17 cellular contexts compared by ENCODE assay signal in the genomic region with DNA sequence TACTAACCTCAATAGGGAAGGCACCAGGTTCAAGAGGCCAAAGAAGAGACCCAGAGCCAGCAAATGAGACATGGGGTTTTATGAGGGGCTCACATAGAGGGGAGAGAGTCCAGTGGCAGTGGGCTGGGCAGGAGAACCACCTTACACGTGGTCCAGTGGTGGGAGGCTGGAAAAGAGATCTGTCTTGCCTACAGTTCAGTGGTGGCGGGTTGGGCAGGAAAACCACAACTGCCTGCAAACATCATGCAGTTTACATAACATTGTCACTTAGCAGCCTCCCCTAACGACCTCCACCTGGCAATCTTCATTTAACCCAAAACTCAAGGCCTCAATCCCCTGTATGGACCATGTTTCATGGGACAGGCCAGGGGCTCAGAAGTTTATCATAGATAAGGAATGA. TPM values are rescaled to one million over a fixed set of nuclear protein-coding genes. Genes with fewer than 3 reads are reported as not detected.
DNase-seq lines count a peak whose midpoint lies in the region; ATAC-seq lines count a peak whose summit lies in the region.
"Had no signal": no experiment of that assay in that cellular context is flagged by ENCODE, and none has a peak within 500 bp of the region (broad histone marks: within the 10 kb centered on the region; RNA-seq: fewer than 3 reads in every experiment).

No MANE protein-coding gene starts in this region.

- no peaks in the 10 kb centered on the region for H3K27me3 ChIP-seq in CD4-positive, alpha-beta memory T cell (ENCODE audit: insufficient read depth, low read length)
- H3K27me3 ChIP-seq: ascending aorta, BE2C, neutrophil, right lobe of liver had no signal

- H3K4me1 Mint-ChIP-seq in CD4-positive, alpha-beta memory T cell = peaks cover 51 to 90% (median 58%) of the 10 kb centered on the region in 4 donors
- peaks cover 42 to 56% of the 10 kb centered on the region in 2 donors for H3K4me1 Mint-ChIP-seq in effector memory CD8-positive, alpha-beta T cell (ENCODE audit: low read depth in 2 of 2)

- H3K4me3 Mint-ChIP-seq in CD4-positive, alpha-beta memory T cell = peak overlapping the region in 7 of 8 donors; percentile 4 to 43 (median 15)
- H3K4me3 Mint-ChIP-seq in effector memory CD8-positive, alpha-beta T cell = peak overlapping the region; percentile 44 to 59
- H3K4me3 Mint-ChIP-seq: stimulated activated naive B cell treated with anti-CD40 and anti-IgM and Interleukin-4, amounts not matched to agents 10 μg/mL and 1 μg/mL and 100 μg/mL, for 72 hours had no signal

- no peaks in the 10 kb centered on the region for H3K36me3 Mint-ChIP-seq in CD4-positive, alpha-beta memory T cell
- H3K36me3 Mint-ChIP-seq in effector memory CD8-positive, alpha-beta T cell (ENCODE audit: insufficient read depth) = peaks cover 7% of the 10 kb centered on the region
- H3K36me3 Mint-ChIP-seq: stimulated activated naive B cell treated with anti-CD40 and anti-IgM and Interleukin-4, amounts not matched to agents 10 μg/mL and 1 μg/mL and 100 μg/mL, for 72 hours had no signal

- CTCF ChIA-PET in CD4-positive, alpha-beta memory T cell (lab: Charles Lee; ENCODE audit: partially characterized antibody) = interaction anchor here (0.6 to 2.5 kb wide), 3 partner anchors 25 to 532 kb away, joined by 3 to 14 read pairs (median 4); no protein-coding TSS in a partner anchor

- no peaks in the 10 kb centered on the region for H3K9me3 ChIP-seq in CD4-positive, alpha-beta memory T cell (ENCODE audit: control insufficient read depth in 1 of 2, low read length in 2 of 2)
- H3K9me3 ChIP-seq: ascending aorta, BE2C, right lobe of liver had no signal

- H3K36me3 ChIP-seq in CD4-positive, alpha-beta memory T cell (ENCODE audit: insufficient read depth, low read length) = no peaks in the 10 kb centered on the region
- H3K36me3 ChIP-seq: ascending aorta, BE2C, neutrophil, right lobe of liver had no signal

- peak; percentile 48 to 67 (median 62) for DNase-seq in CD4-positive, alpha-beta memory T cell
- DNase-seq in KG1 (lab: John Stamatoyannopoulos, UW) (peak; percentile 31), T-helper 9 cell (peak; percentile 26), NCI-H2171 treated with DMSO at 0.1 percent for 48 hours (lab: John Stamatoyannopoulos, UW) (no peak), NCI-H2171 (lab: John Stamatoyannopoulos, UW) (no peak)
- DNase-seq in effector memory CD8-positive, alpha-beta T cell = peak; percentile 26 to 45 (median 41)
- DNase-seq: activated CD8-positive, alpha-beta memory T cell treated with anti-CD3 and anti-CD28 coated beads for 24 hours; BE2C; dermis blood vessel endothelial cell; NCI-H1092 treated with DMSO at 0.1 percent for 48 hours; NCI-H446; right lobe of liver; stimulated activated naive B cell treated with anti-CD40 and anti-IgM and Interleukin-4, amounts not matched to agents 10 μg/mL and 1 μg/mL and 100 μg/mL, for 72 hours had no signal

- H3K4me3 ChIP-seq in CD4-positive, alpha-beta memory T cell (ENCODE audit: low read length in 2 of 2) = no peak overlapping the region
- H3K4me3 ChIP-seq: ascending aorta, right lobe of liver had no signal

- intact Hi-C loops in CD4-positive, alpha-beta memory T cell (cut with micrococcal nuclease) = no loop called here

- peaks cover 0 to 2% of the 10 kb centered on the region in 2 donors for H3K27me3 Mint-ChIP-seq in CD4-positive, alpha-beta memory T cell
- peaks cover 0 to 8% of the 10 kb centered on the region in 2 donors for H3K27me3 Mint-ChIP-seq in effector memory CD8-positive, alpha-beta T cell

- no peak overlapping the region for H3K27ac ChIP-seq in CD4-positive, alpha-beta memory T cell (ENCODE audit: low read depth, low read length)
- H3K27ac ChIP-seq: ascending aorta, neutrophil, right lobe of liver had no signal

- peak; percentile 45 for ATAC-seq in effector memory CD8-positive, alpha-beta T cell (replicated peaks)
- ATAC-seq in HG02852 (IDR thresholded peaks at IDR 0.05; ENCODE audit: unreplicated experiment) (no peak), GM18870 (IDR thresholded peaks at IDR 0.05; ENCODE audit: unreplicated experiment) (no peak)
- ATAC-seq: stimulated activated naive B cell treated with anti-CD40 and anti-IgM and Interleukin-4, amounts not matched to agents 10 μg/mL and 1 μg/mL and 100 μg/mL, for 72 hours had no signal

- peaks cover 61% of the 10 kb centered on the region for H3K4me1 ChIP-seq in CD4-positive, alpha-beta memory T cell (ENCODE audit: insufficient read depth, low read length)
- H3K4me1 ChIP-seq: ascending aorta, right lobe of liver had no signal

- peak overlapping the region; percentile 38 to 89 (median 84) for H3K27ac Mint-ChIP-seq in CD4-positive, alpha-beta memory T cell
- H3K27ac Mint-ChIP-seq in effector memory CD8-positive, alpha-beta T cell = peak overlapping the region; percentile 55 to 62
- H3K27ac Mint-ChIP-seq: stimulated activated naive B cell treated with anti-CD40 and anti-IgM and Interleukin-4, amounts not matched to agents 10 μg/mL and 1 μg/mL and 100 μg/mL, for 72 hours had no signal

- H3K9me3 Mint-ChIP-seq in CD4-positive, alpha-beta memory T cell = no peaks in the 10 kb centered on the region
- no peaks in the 10 kb centered on the region for H3K9me3 Mint-ChIP-seq in effector memory CD8-positive, alpha-beta T cell

- POLR2A ChIA-PET in CD4-positive, alpha-beta memory T cell (lab: Charles Lee; ENCODE audit: partially characterized antibody) = interaction anchor here (2.2 kb wide), 1 partner anchor 19 kb away, joined by 6 read pairs; no protein-coding TSS in a partner anchor

RNA-seq across cellular contexts. Expression of a gene that starts 29.1 kb away (rescaled TPM):
- total RNA-seq in CD4-positive, alpha-beta memory T cell = 10 to 100 TPM; 12.1 to 12.6 TPM
- 1 to 10 TPM in 1 of 2 donors, not detected in 1; 1.2 TPM for polyA plus RNA-seq in CD4-positive, alpha-beta memory T cell
- total RNA-seq: ascending aorta had no signal

RNA-seq across cellular contexts. Expression of a gene that starts 52.0 kb away (rescaled TPM):
- 10 to 100 TPM; 20.4 to 21.0 TPM for total RNA-seq in CD4-positive, alpha-beta memory T cell
- polyA plus RNA-seq in CD4-positive, alpha-beta memory T cell = 10 to 100 TPM; 20.1 to 28.6 TPM

RNA-seq across cellular contexts. Expression of a gene that starts 55.4 kb away (rescaled TPM):
- total RNA-seq in CD4-positive, alpha-beta memory T cell = 10 to 100 TPM; 34.0 to 38.6 TPM
- polyA plus RNA-seq in CD4-positive, alpha-beta memory T cell = 10 to 100 TPM; 37.6 to 40.0 TPM

Comparison
In these comparisons a context has a peak if more than half of its experiments do, and no peak if none do; other contexts are left out.
1. DNase-seq: peak in CD4-positive, alpha-beta memory T cell (5 of 5), KG1 (single experiment), T-helper 9 cell (single experiment) and effector memory CD8-positive, alpha-beta T cell (3 of 3); none in NCI-H2171 treated with DMSO at 0.1 percent for 48 hours (single experiment) and NCI-H2171 (single experiment).